ENCODE assay signal across 23 cellular contexts in the genomic region with DNA sequence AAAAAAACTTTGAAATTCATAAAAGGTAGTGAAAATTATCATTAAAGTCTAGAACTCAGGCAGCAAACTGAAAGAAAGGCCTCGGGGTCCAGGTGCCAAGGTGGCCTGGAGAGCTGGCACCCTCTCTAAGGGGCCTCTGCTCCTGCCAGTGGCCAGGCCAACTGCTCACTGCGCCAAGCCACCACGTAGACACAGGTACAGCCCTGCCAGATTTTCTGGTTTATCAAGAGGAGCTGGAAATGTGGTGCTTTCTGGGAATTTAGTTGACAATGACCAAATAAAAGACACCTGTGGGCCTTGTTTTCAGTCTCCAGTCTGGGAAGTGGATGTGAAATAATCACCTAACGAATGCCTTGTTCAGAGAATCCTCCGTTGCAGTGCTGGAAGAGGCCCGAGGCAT.
"Had no signal": no experiment of that assay in that cellular context is flagged by ENCODE, and none has a peak within 500 bp of the region (broad histone marks: within the 10 kb centered on the region; RNA-seq: fewer than 3 reads in every experiment).

No MANE protein-coding gene starts in this region.

- H3K4me1 Mint-ChIP-seq: central memory CD8-positive, alpha-beta T cell had no signal

- H3K9me3 ChIP-seq: heart right ventricle, mucosa of descending colon, testis, uterus had no signal

- H3K4me3 Mint-ChIP-seq: activated CD8-positive, alpha-beta T cell treated with anti-CD3 and anti-CD28 coated beads, Interleukin-2, amount 10 ng/mL, durations not matched to agents 7 days and 5 days; activated T-helper 1 cell treated with anti-CD3 and anti-CD28 coated beads, Interleukin-12 subunit alpha, Interleukin-12 subunit beta, Interleukin-2, Interleukin-4 antibody, amounts not matched to agents 30 ng/mL and 10 ng/mL and 1 ng/mL, durations not matched to agents 14 hours and 24 hours and 36 hours; central memory CD8-positive, alpha-beta T cell; neural crest cell; stimulated activated naive B cell treated with anti-CD40 and anti-IgM and Interleukin-4, amounts not matched to agents 10 μg/mL and 1 μg/mL and 100 μg/mL, for 72 hours; T-helper 1 cell treated with Interleukin-12 subunit alpha and Interleukin-12 subunit beta and Interleukin-4 antibody, amounts not matched to agents 30 μg/mL and 1 μg/mL, for 36 hours had no signal

- H3K27ac Mint-ChIP-seq: activated T-helper 1 cell treated with anti-CD3 and anti-CD28 coated beads, Interleukin-12 subunit alpha, Interleukin-12 subunit beta, Interleukin-2, Interleukin-4 antibody, amounts not matched to agents 30 ng/mL and 10 ng/mL and 1 ng/mL, durations not matched to agents 14 hours and 24 hours and 36 hours; progenitor cell of endocrine pancreas; T-helper 1 cell treated with Interleukin-12 subunit alpha and Interleukin-12 subunit beta and Interleukin-4 antibody, amounts not matched to agents 30 μg/mL and 1 μg/mL, for 36 hours had no signal

- H3K4me1 ChIP-seq: heart right ventricle, testis, uterus had no signal

- ATAC-seq: activated CD4-positive, CD25-positive, alpha-beta regulatory T cell treated with anti-CD3 and anti-CD28 coated beads, Interleukin-2, amount 50 U/mL, for 24 hours; activated CD8-positive, alpha-beta T cell treated with anti-CD3 and anti-CD28 coated beads, Interleukin-2, amount 10 ng/mL, durations not matched to agents 7 days and 5 days; heart right ventricle; left colon; mucosa of descending colon; stimulated activated naive B cell treated with anti-CD40 and anti-IgM and Interleukin-4, amounts not matched to agents 10 μg/mL and 1 μg/mL and 100 μg/mL, for 72 hours had no signal

- H3K27ac ChIP-seq: coronary artery, heart right ventricle, testis, uterus had no signal

- H3K36me3 ChIP-seq: uterus had no signal

- DNase-seq: activated CD4-positive, alpha-beta T cell treated with anti-CD3 and anti-CD28 coated beads, Interleukin-2, amount 50 U/mL, for 1 hour; activated CD8-positive, alpha-beta T cell treated with anti-CD3 and anti-CD28 coated beads, Interleukin-2, amount 10 ng/mL, durations not matched to agents 7 days and 5 days; activated gamma-delta T cell; activated naive CD4-positive, alpha-beta T cell treated with anti-CD3 and anti-CD28 coated beads, Interleukin-2, amount 50 U/mL, for 16 hours; anterior cingulate cortex; foreskin fibroblast; heart right ventricle; left colon; mesendoderm; mucosa of descending colon; occipital lobe; stimulated activated CD4-positive, alpha-beta T cell treated with anti-CD3 and anti-CD28 coated beads, Interleukin-2, amount 100 ng/mL, for 48 hours; stimulated activated CD8-positive, alpha-beta memory T cell treated with anti-CD3 and anti-CD28 coated beads, Interleukin-4, amount 100 ng/mL, for 48 hours; stimulated activated naive B cell treated with anti-CD40 and anti-IgM and Interleukin-4, amounts not matched to agents 10 μg/mL and 1 μg/mL and 100 μg/mL, for 72 hours; testis; uterus had no signal

- H3K27me3 ChIP-seq: testis, uterus had no signal

- H3K4me3 ChIP-seq: coronary artery, heart right ventricle, mucosa of descending colon, testis, uterus had no signal

- H3K27me3 Mint-ChIP-seq: central memory CD8-positive, alpha-beta T cell; stimulated activated naive B cell treated with anti-CD40 and anti-IgM and Interleukin-4, amounts not matched to agents 10 μg/mL and 1 μg/mL and 100 μg/mL, for 72 hours had no signal

- H3K9me3 Mint-ChIP-seq: activated T-helper 1 cell treated with anti-CD3 and anti-CD28 coated beads, Interleukin-12 subunit alpha, Interleukin-12 subunit beta, Interleukin-2, Interleukin-4 antibody, amounts not matched to agents 30 ng/mL and 10 ng/mL and 1 ng/mL, durations not matched to agents 14 hours and 24 hours and 36 hours; central memory CD8-positive, alpha-beta T cell; neural crest cell; stimulated activated naive B cell treated with anti-CD40 and anti-IgM and Interleukin-4, amounts not matched to agents 10 μg/mL and 1 μg/mL and 100 μg/mL, for 72 hours; T-helper 1 cell treated with Interleukin-12 subunit alpha and Interleukin-12 subunit beta and Interleukin-4 antibody, amounts not matched to agents 30 μg/mL and 1 μg/mL, for 36 hours had no signal
